ENCODE assay signal across 26 cellular contexts in genomic region chr3:30315452-30315851, GRCh38.
DNase-seq lines count a peak whose midpoint lies in the region; TF ChIP-seq lines count a peak whose summit lies in the region.
"Had no signal": no experiment of that assay in that cellular context is flagged by ENCODE, and none has a peak within 500 bp of the region (broad histone marks: within the 10 kb centered on the region; RNA-seq: fewer than 3 reads in every experiment).

No MANE protein-coding gene starts in this region.

- H3K27ac Mint-ChIP-seq in nephron (peak overlapping the region in 2 of 3 experiments; percentile 12 to 62), immature natural killer cell (no peak overlapping the region)
- H3K27ac Mint-ChIP-seq in T-helper 2 cell treated with Interferon-gamma antibody and Interleukin-4, amounts not matched to agents 5 μg/mL and 100 μg/mL, for 36 hours = no peak overlapping the region
- H3K27ac Mint-ChIP-seq: activated CD4-positive, alpha-beta T cell treated with anti-CD3 and anti-CD28 coated beads, Interleukin-2, amount 10 ng/mL, durations not matched to agents 24 days and 14 days; CD4-positive, CD25-positive, alpha-beta regulatory T cell; IgD-negative memory B cell; naive thymus-derived CD4-positive, alpha-beta T cell had no signal

- H3K4me3 ChIP-seq in AG04449 (ENCODE audit: low read depth, low read length) = no peak overlapping the region
- H3K4me3 ChIP-seq in tibial artery = no peak overlapping the region
- H3K4me3 ChIP-seq: A549, stomach, upper lobe of right lung had no signal

- POLR2A ChIA-PET in AG04449 (lab: Yijun Ruan, JAX) = no interaction called here

- no peak overlapping the region for H3K4me3 Mint-ChIP-seq in nephron
- no peak overlapping the region for H3K4me3 Mint-ChIP-seq in T-helper 2 cell treated with Interferon-gamma antibody and Interleukin-4, amounts not matched to agents 5 μg/mL and 100 μg/mL, for 36 hours
- H3K4me3 Mint-ChIP-seq in immature natural killer cell = no peak overlapping the region
- H3K4me3 Mint-ChIP-seq: activated CD4-positive, alpha-beta T cell treated with anti-CD3 and anti-CD28 coated beads, Interleukin-2, amount 10 ng/mL, durations not matched to agents 24 days and 14 days; CD4-positive, CD25-positive, alpha-beta regulatory T cell; central memory CD8-positive, alpha-beta T cell; naive thymus-derived CD4-positive, alpha-beta T cell had no signal

- no peak for TF ChIP-seq CTCF in AG04449 (IDR thresholded peaks at IDR 0.05; ENCODE audit: insufficient read depth, low read length, missing control alignments)
- no peak for TF ChIP-seq CTCF in nephron (IDR thresholded peaks at IDR 0.05; ENCODE audit: unreplicated experiment in 3 of 3)
- TF ChIP-seq CTCF in tibial artery (IDR thresholded peaks at IDR 0.05) = no peak

- H3K27me3 Mint-ChIP-seq in nephron (ENCODE audit: low read depth) (no peaks in the 10 kb centered on the region), immature natural killer cell (ENCODE audit: low read depth in 3 of 3) (no peaks in the 10 kb centered on the region)
- H3K27me3 Mint-ChIP-seq in T-helper 2 cell treated with Interferon-gamma antibody and Interleukin-4, amounts not matched to agents 5 μg/mL and 100 μg/mL, for 36 hours (ENCODE audit: low read depth) = no peaks in the 10 kb centered on the region
- H3K27me3 Mint-ChIP-seq: activated CD4-positive, alpha-beta T cell treated with anti-CD3 and anti-CD28 coated beads, Interleukin-2, amount 10 ng/mL, durations not matched to agents 24 days and 14 days; CD4-positive, CD25-positive, alpha-beta regulatory T cell; central memory CD8-positive, alpha-beta T cell; IgD-negative memory B cell; naive thymus-derived CD4-positive, alpha-beta T cell had no signal

- H3K4me1 Mint-ChIP-seq in nephron = peaks cover 15% of the 10 kb centered on the region
- H3K4me1 Mint-ChIP-seq in T-helper 2 cell treated with Interferon-gamma antibody and Interleukin-4, amounts not matched to agents 5 μg/mL and 100 μg/mL, for 36 hours (ENCODE audit: low read depth) = peaks cover 2% of the 10 kb centered on the region
- H3K4me1 Mint-ChIP-seq in immature natural killer cell = peaks cover 8 to 10% of the 10 kb centered on the region in 2 donors

- CTCF ChIA-PET in AG04449 (lab: Yijun Ruan, JAX) = interaction anchor here (1.5 kb wide), 1 partner anchor 22 kb away, joined by 4 read pairs; no protein-coding TSS in a partner anchor

- intact Hi-C loops in tibial artery (cut with DNase I; ENCODE audit: low total_unique reads) = no loop called here

- H3K9me3 ChIP-seq in tibial artery = peaks cover 0 to 3% (median 0%) of the 10 kb centered on the region in 3 donors
- H3K9me3 ChIP-seq: stomach, upper lobe of right lung had no signal

- no peaks in the 10 kb centered on the region for H3K27me3 ChIP-seq in tibial artery
- H3K27me3 ChIP-seq: stomach, upper lobe of right lung had no signal

- no peak overlapping the region for H3K27ac ChIP-seq in tibial artery
- H3K27ac ChIP-seq: stomach, upper lobe of right lung had no signal

- H3K36me3 Mint-ChIP-seq in nephron (ENCODE audit: low read depth) (no peaks in the 10 kb centered on the region), immature natural killer cell (no peaks in the 10 kb centered on the region)
- H3K36me3 Mint-ChIP-seq in T-helper 2 cell treated with Interferon-gamma antibody and Interleukin-4, amounts not matched to agents 5 μg/mL and 100 μg/mL, for 36 hours (ENCODE audit: low read depth) = no peaks in the 10 kb centered on the region
- H3K36me3 Mint-ChIP-seq: CD4-positive, CD25-positive, alpha-beta regulatory T cell; IgD-negative memory B cell had no signal

- peaks cover 0 to 8% (median 1%) of the 10 kb centered on the region in 4 donors for H3K4me1 ChIP-seq in tibial artery
- H3K4me1 ChIP-seq: A549, stomach, upper lobe of right lung had no signal

- H3K36me3 ChIP-seq in tibial artery = no peaks in the 10 kb centered on the region
- H3K36me3 ChIP-seq: stomach, upper lobe of right lung had no signal

- H3K9me3 Mint-ChIP-seq in nephron (peaks cover 3% of the 10 kb centered on the region), immature natural killer cell (no peaks in the 10 kb centered on the region)
- peaks cover 4% of the 10 kb centered on the region for H3K9me3 Mint-ChIP-seq in T-helper 2 cell treated with Interferon-gamma antibody and Interleukin-4, amounts not matched to agents 5 μg/mL and 100 μg/mL, for 36 hours
- H3K9me3 Mint-ChIP-seq: central memory CD8-positive, alpha-beta T cell; IgD-negative memory B cell had no signal

- peak; percentile 34 for DNase-seq in AG04449 (ENCODE audit: low read depth, low spot score)
- peak; percentile 53 for DNase-seq in HS-5 (ENCODE audit: low read depth)
- peak; percentile 26 for DNase-seq in dedifferentiated amniotic fluid mesenchymal stem cell (ENCODE audit: extremely low spot score)
- no peak for DNase-seq in T-helper 2 cell treated with Interferon-gamma antibody and Interleukin-4, amounts not matched to agents 5 μg/mL and 100 μg/mL, for 36 hours (ENCODE audit: low spot score)
- DNase-seq in immature natural killer cell = no peak
- no peak for DNase-seq in activated CD4-positive, alpha-beta T cell treated with anti-CD3 and anti-CD28 coated beads, Interleukin-2, amount 50 U/mL, for 4 hours
- DNase-seq in tibial artery = no peak
- DNase-seq: activated CD4-positive, alpha-beta T cell treated with anti-CD3 and anti-CD28 coated beads, Interleukin-2, amount 10 ng/mL, durations not matched to agents 24 days and 14 days; activated naive CD4-positive, alpha-beta T cell; amygdala; CD4-positive, CD25-positive, alpha-beta regulatory T cell; DMS153; effector CD8-positive, alpha-beta T cell; islet precursor cell; naive thymus-derived CD4-positive, alpha-beta T cell; NCI-H187 treated with DMSO at 0.1 percent for 48 hours; NCI-H345; NK-92 treated with Interleukin-12 subunit alpha and Interleukin-12 subunit beta, amount 100 ng/mL, for 24 hours; small intestine; stimulated activated CD4-positive, alpha-beta T cell treated with anti-CD3 and anti-CD28 coated beads, Interleukin-4, amount 100 ng/mL, for 24 hours; stomach; upper lobe of right lung had no signal

Comparison
In these comparisons a context has a peak if more than half of its experiments do, and no peak if none do; other contexts are left out.
1. DNase-seq: peak in AG04449 (single experiment), HS-5 (single experiment) and dedifferentiated amniotic fluid mesenchymal stem cell (single experiment); none in T-helper 2 cell treated with Interferon-gamma antibody and Interleukin-4, amounts not matched to agents 5 μg/mL and 100 μg/mL, for 36 hours (single experiment), immature natural killer cell (0 of 3), activated CD4-positive, alpha-beta T cell treated with anti-CD3 and anti-CD28 coated beads, Interleukin-2, amount 50 U/mL, for 4 hours (0 of 2) and tibial artery (0 of 2).
2. H3K27ac Mint-ChIP-seq: peak in nephron (2 of 3); none in T-helper 2 cell treated with Interferon-gamma antibody and Interleukin-4, amounts not matched to agents 5 μg/mL and 100 μg/mL, for 36 hours (single experiment) and immature natural killer cell (0 of 6).